Comparison of ENCODE assay signal across 19 cellular contexts in genomic region chr20:17453592-17453991, GRCh38.
DNase-seq lines count a peak whose midpoint lies in the region; ATAC-seq, FAIRE-seq and TF ChIP-seq lines count a peak whose summit lies in the region.
"Had no signal": no experiment of that assay in that cellular context is flagged by ENCODE, and none has a peak within 500 bp of the region (broad histone marks: within the 10 kb centered on the region; RNA-seq: fewer than 3 reads in every experiment).

No MANE protein-coding gene starts in this region.

- H3K9me2 ChIP-seq in GM23338 (ENCODE audit: insufficient read depth), result no peaks in the 10 kb centered on the region

- ATAC-seq in GM23338 (no peak; the same call in 2 of the 3 replicates), HG03565 (IDR thresholded peaks at IDR 0.05; ENCODE audit: unreplicated experiment) (no peak)
- no peak for ATAC-seq in activated CD8-positive, alpha-beta T cell treated with anti-CD3 and anti-CD28 coated beads for 36 hours
- ATAC-seq: CD8-positive, alpha-beta T cell; HCT116 had no signal

- H3K79me1 ChIP-seq in H1 (ENCODE audit: low read depth, low read length), result no peaks in the 10 kb centered on the region

- intact Hi-C loops in activated CD8-positive, alpha-beta T cell treated with anti-CD3 and anti-CD28 coated beads for 36 hours (cut with micrococcal nuclease), result no loop called here

- no peak overlapping the region for H3K56ac ChIP-seq in H1 (replicated peaks; ENCODE audit: insufficient read length, low read depth, low read length)

- no peaks in the 10 kb centered on the region for H3K23me2 ChIP-seq in H1 (ENCODE audit: low read depth, low read length)

- H3K4me1 ChIP-seq in GM23338 (ENCODE audit: insufficient read depth) (no peaks in the 10 kb centered on the region), H1 (replicated peaks in 1 of 4; ENCODE audit: control insufficient read depth in 3 of 4, insufficient read depth in 4 of 4, low read length in 3 of 4) (no peaks in the 10 kb centered on the region; a peak in 1 of 7 replicates)
- H3K4me1 ChIP-seq: BLaER1 treated with 17β-estradiol and CSF1 and Interleukin-3, amounts not matched to agents 10 nM and 100 nM had no signal

- H3K4me3 Mint-ChIP-seq in GM23338, result no peak overlapping the region
- H3K4me3 Mint-ChIP-seq in activated CD8-positive, alpha-beta T cell treated with anti-CD3 and anti-CD28 coated beads for 36 hours, result no peak overlapping the region
- H3K4me3 Mint-ChIP-seq: B cell; CD8-positive, alpha-beta T cell; HFFc6 had no signal

- H3K27ac Mint-ChIP-seq in GM23338, result no peak overlapping the region
- no peak overlapping the region for H3K27ac Mint-ChIP-seq in activated CD8-positive, alpha-beta T cell treated with anti-CD3 and anti-CD28 coated beads for 36 hours
- H3K27ac Mint-ChIP-seq: B cell; CD8-positive, alpha-beta T cell; HFFc6 had no signal

- H2BK120ac ChIP-seq in H1 (replicated peaks; ENCODE audit: low read depth, low read length), result no peak overlapping the region

- no peak overlapping the region for H3K23ac ChIP-seq in H1 (ENCODE audit: insufficient read length)

- FAIRE-seq in H1 (lab: Jason Lieb, UNC), result no peak
- FAIRE-seq: G401.6, GM12891, GM19239 had no signal

- no peak overlapping the region for H3K4me3 ChIP-seq in GM23338
- no peak overlapping the region for H3K4me3 ChIP-seq in H1 (ENCODE audit: extremely low read depth in 1 of 4, insufficient read depth in 2 of 4, low read depth in 3 of 4, low read length in 4 of 4)
- H3K4me3 ChIP-seq: BLaER1 treated with 17β-estradiol and CSF1 and Interleukin-3, amounts not matched to agents 10 nM and 100 nM; GM23248 had no signal

- H3K18ac ChIP-seq in H1 (ENCODE audit: extremely low read depth, low read length), result no peak overlapping the region

- H3K36me3 Mint-ChIP-seq in GM23338 (ENCODE audit: low read depth), result no peaks in the 10 kb centered on the region
- no peaks in the 10 kb centered on the region for H3K36me3 Mint-ChIP-seq in activated CD8-positive, alpha-beta T cell treated with anti-CD3 and anti-CD28 coated beads for 36 hours (ENCODE audit: low read depth)
- H3K36me3 Mint-ChIP-seq: CD8-positive, alpha-beta T cell had no signal

- H3K4me1 Mint-ChIP-seq in GM23338, result no peaks in the 10 kb centered on the region
- H3K4me1 Mint-ChIP-seq in activated CD8-positive, alpha-beta T cell treated with anti-CD3 and anti-CD28 coated beads for 36 hours (ENCODE audit: low read depth), result no peaks in the 10 kb centered on the region
- H3K4me1 Mint-ChIP-seq: B cell had no signal

- H3K27ac ChIP-seq in GM23338 (ENCODE audit: low read depth) (no peak overlapping the region), H1 (ENCODE audit: low read depth, low read length) (no peak overlapping the region), temporal lobe (ENCODE audit: low read depth, low read length) (peak overlapping the region; percentile 14)
- H3K27ac ChIP-seq: BLaER1 treated with 17β-estradiol and CSF1 and Interleukin-3, amounts not matched to agents 10 nM and 100 nM; GM23248 had no signal

- no peaks in the 10 kb centered on the region for H3F3A ChIP-seq in GM23338 (replicated peaks; ENCODE audit: low read depth)

- no peak overlapping the region for H4K91ac ChIP-seq in H1 (replicated peaks; ENCODE audit: insufficient read length, low read length)

- H3K4me2 ChIP-seq in GM23338 (no peak overlapping the region), H1 (ENCODE audit: insufficient read depth in 1 of 2, low read depth in 2 of 2, low read length in 2 of 2) (no peak overlapping the region)
- H3K4me2 ChIP-seq: BLaER1 treated with 17β-estradiol and CSF1 and Interleukin-3, amounts not matched to agents 10 nM and 100 nM had no signal

- no peaks in the 10 kb centered on the region for H3K79me2 ChIP-seq in GM23338 (replicated peaks; ENCODE audit: insufficient read depth)
- H3K79me2 ChIP-seq in H1 (ENCODE audit: control insufficient read depth in 1 of 2, insufficient read depth in 2 of 2, low read length in 2 of 2), result no peaks in the 10 kb centered on the region

- no peaks in the 10 kb centered on the region for H4K20me1 ChIP-seq in GM23338 (replicated peaks; ENCODE audit: insufficient read depth)
- H4K20me1 ChIP-seq in H1 (replicated peaks in 1 of 2; ENCODE audit: control insufficient read depth in 1 of 2, insufficient read depth in 2 of 2, low read length in 2 of 2), result no peaks in the 10 kb centered on the region
- H4K20me1 ChIP-seq: BLaER1 treated with 17β-estradiol and CSF1 and Interleukin-3, amounts not matched to agents 10 nM and 100 nM had no signal

- no peaks in the 10 kb centered on the region for H3K27me3 Mint-ChIP-seq in GM23338 (ENCODE audit: insufficient read depth, low read depth, poor library complexity)
- peaks cover 9% of the 10 kb centered on the region for H3K27me3 Mint-ChIP-seq in activated CD8-positive, alpha-beta T cell treated with anti-CD3 and anti-CD28 coated beads for 36 hours

- peak overlapping the region; percentile 45 for H4K8ac ChIP-seq in H1 (ENCODE audit: extremely low read depth, insufficient read depth, low read length)

- H2BK15ac ChIP-seq in H1 (ENCODE audit: low read length), result no peak overlapping the region

- POLR2A ChIA-PET in H1 (lab: Charles Lee; ENCODE audit: partially characterized antibody), result no interaction called here
- POLR2A ChIA-PET in activated CD8-positive, alpha-beta T cell treated with anti-CD3 and anti-CD28 coated beads for 36 hours (lab: Charles Lee), result no interaction called here

- no peak overlapping the region for H3K14ac ChIP-seq in H1 (ENCODE audit: insufficient read length)

- H2AFZ ChIP-seq in GM23338 (peak overlapping the region; percentile 48), H1 (ENCODE audit: low read length) (no peak overlapping the region)
- H2AFZ ChIP-seq: GM23248 had no signal

- no peak for TF ChIP-seq EP300 in H1 (IDR thresholded peaks at IDR 0.05; ENCODE audit: borderline replicate concordance in 1 of 2, low read depth in 2 of 2, low read length in 2 of 2)

- no peak overlapping the region for H2BK5ac ChIP-seq in H1 (ENCODE audit: low read depth, low read length)

- no peak overlapping the region for H2BK20ac ChIP-seq in H1 (ENCODE audit: low read length)

- TF ChIP-seq RAD21 in H1 (IDR thresholded peaks at IDR 0.05 in 1 of 2, conservative IDR thresholded peaks at IDR 0.05 in 1 of 2; ENCODE audit: low read depth in 2 of 2, low read length in 2 of 2), result no peak

- no peak for TF ChIP-seq CTCF in GM23338 (conservative IDR thresholded peaks at IDR 0.05; ENCODE audit: low read depth in 2 of 2)
- no peak for TF ChIP-seq CTCF in H1 (IDR thresholded peaks at IDR 0.05; ENCODE audit: control extremely low read depth in 1 of 3, insufficient read depth in 1 of 3, low read depth in 1 of 3, low read length in 3 of 3)
- TF ChIP-seq CTCF in activated CD8-positive, alpha-beta T cell treated with anti-CD3 and anti-CD28 coated beads for 36 hours (IDR thresholded peaks at IDR 0.05), result no peak

- CTCF ChIA-PET in H1 (lab: Charles Lee; ENCODE audit: partially characterized antibody), result interaction anchor here (0.9 to 1.2 kb wide), 3 partner anchors 10 to 23 kb away, joined by 3 to 4 read pairs (median 3); no protein-coding TSS in a partner anchor
- CTCF ChIA-PET in activated CD8-positive, alpha-beta T cell treated with anti-CD3 and anti-CD28 coated beads for 36 hours (lab: Charles Lee), result interaction anchor here (1.0 kb wide), 1 partner anchor 24 kb away, joined by 3 read pairs; no protein-coding TSS in a partner anchor

- H3K9ac ChIP-seq in H1 (replicated peaks in 1 of 4; ENCODE audit: extremely low read depth in 1 of 4, low read depth in 3 of 4, low read length in 3 of 4), result no peak overlapping the region
- H3K9ac ChIP-seq: BLaER1 treated with 17β-estradiol and CSF1 and Interleukin-3, amounts not matched to agents 10 nM and 100 nM; GM23248 had no signal

- no peak overlapping the region for H3K4ac ChIP-seq in H1 (replicated peaks; ENCODE audit: insufficient read length, low read depth, low read length)

- no peak overlapping the region for H2AK5ac ChIP-seq in H1 (ENCODE audit: low read depth, low read length)

- no peaks in the 10 kb centered on the region for H3K9me3 Mint-ChIP-seq in GM23338
- H3K9me3 Mint-ChIP-seq in activated CD8-positive, alpha-beta T cell treated with anti-CD3 and anti-CD28 coated beads for 36 hours, result no peaks in the 10 kb centered on the region
- H3K9me3 Mint-ChIP-seq: CD8-positive, alpha-beta T cell; HFFc6 had no signal

- peak; percentile 5 for DNase-seq in DMS114 treated with DMSO at 0.1 percent for 48 hours (lab: John Stamatoyannopoulos, UW; ENCODE audit: unreplicated experiment)
- no peak for DNase-seq in GM23338 (ENCODE audit: low spot score)
- DNase-seq in H1 (ENCODE audit: low read depth in 1 of 2, low spot score in 2 of 2), result no peak
- DNase-seq in activated CD8-positive, alpha-beta T cell treated with anti-CD3 and anti-CD28 coated beads for 36 hours, result no peak
- DNase-seq: Calu3; CD8-positive, alpha-beta T cell; DMS53; DND-41; GM23248; H7; HFFc6 had no signal

- WGBS in H1 (ENCODE audit: extremely low coverage in 1 of 2, insufficient coverage in 1 of 2, insufficient read length in 1 of 2, insufficient replicate concordance in 2 of 2, low coverage in 1 of 2, low lambda C conversion rate in 2 of 2, missing lambda C conversion rate in 1 of 2), 2 experiments, result 92% methylated on average over 22 of the region's 22 CpGs; no CpG with 5 or more reads in 1 of the 2 experiments

- no peaks in the 10 kb centered on the region for H3K9me3 ChIP-seq in H1 (ENCODE audit: insufficient read depth in 2 of 2, low read depth in 1 of 2, low read length in 1 of 2)
- H3K9me3 ChIP-seq: BLaER1 treated with 17β-estradiol and CSF1 and Interleukin-3, amounts not matched to agents 10 nM and 100 nM had no signal

- peak overlapping the region; percentile 40; the same call in 1 of the 2 replicates for H2BK12ac ChIP-seq in H1 (ENCODE audit: low read depth, low read length)

- H3K27me3 ChIP-seq in GM23338 (ENCODE audit: insufficient read depth) (no peaks in the 10 kb centered on the region), H1 (replicated peaks in 1 of 4; ENCODE audit: control insufficient read depth in 3 of 4, extremely low read depth in 1 of 4, insufficient read depth in 3 of 4, low read length in 3 of 4) (no peaks in the 10 kb centered on the region)
- H3K27me3 ChIP-seq: BLaER1 treated with 17β-estradiol and CSF1 and Interleukin-3, amounts not matched to agents 10 nM and 100 nM had no signal

- no peak overlapping the region for H4K5ac ChIP-seq in H1 (ENCODE audit: insufficient read length, low read depth, low read length)

- no peaks in the 10 kb centered on the region for H3K36me3 ChIP-seq in GM23338 (ENCODE audit: insufficient read depth)
- H3K36me3 ChIP-seq in H1 (ENCODE audit: control insufficient read depth in 2 of 4, insufficient read depth in 4 of 4, low read length in 3 of 4), result no peaks in the 10 kb centered on the region
- H3K36me3 ChIP-seq: BLaER1 treated with 17β-estradiol and CSF1 and Interleukin-3, amounts not matched to agents 10 nM and 100 nM had no signal

- TF ChIP-seq POLR2A in H1 (IDR thresholded peaks at IDR 0.05; ENCODE audit: control extremely low read depth in 1 of 2, low read depth in 2 of 2, low read length in 2 of 2), result no peak

TF ChIP-seq in GM23338, 12 proteins besides CTCF, POLR2A, EP300 and RAD21 (continues in another document):
- no peak for TF ChIP-seq CREB1 (CRISPR knock-in tag; IDR thresholded peaks at IDR 0.05; ENCODE audit: low read depth)

TF ChIP-seq in H1, 55 proteins besides CTCF, POLR2A, EP300 and RAD21:
- no peak for TF ChIP-seq CBX5 (IDR thresholded peaks at IDR 0.05; ENCODE audit: low read depth, low read length)
- no peak for TF ChIP-seq FOSL1 (IDR thresholded peaks at IDR 0.05; ENCODE audit: insufficient read depth, low read depth, low read length)
